In genomic region chr12:121796855-121797751, GRCh38 we compare ENCODE assay signal across 9 cellular contexts. TPM values are rescaled to one million over a fixed set of nuclear protein-coding genes. Genes with fewer than 3 reads are reported as not detected.
A peak's percentile ranks its signal among the peaks of the same experiment; 100 is the strongest.
DNase-seq lines count a peak whose midpoint lies in the region; ATAC-seq and TF ChIP-seq lines count a peak whose summit lies in the region.
"Had no signal": no experiment of that assay in that cellular context is flagged by ENCODE, and none has a peak within 500 bp of the region (broad histone marks: within the 10 kb centered on the region; RNA-seq: fewer than 3 reads in every experiment).

No MANE protein-coding gene starts in this region.

- in situ Hi-C loops in KBM-7 (cut with MboI; ENCODE audit: low pct_unique_long_range_greater_than_20kb, low sequenced_read_pairs) = no loop called here

- WGBS in gastroesophageal sphincter (ENCODE audit: low coverage in 1 of 2), 2 donors = 15 to 23% methylated on average over 5 to 15 of the region's 39 CpGs

- peaks cover 0 to 13% of the 10 kb centered on the region in 2 donors for H3K36me3 ChIP-seq in gastroesophageal sphincter

- peaks cover 6 to 88% (median 54%) of the 10 kb centered on the region in 3 donors for H3K4me1 ChIP-seq in gastroesophageal sphincter

- H3K4me3 Mint-ChIP-seq in activated T-helper 2 cell treated with anti-CD3 and anti-CD28 coated beads, Interferon-gamma antibody, Interleukin-2, Interleukin-4, amounts not matched to agents 10 μg/mL and 5 μg/mL and 100 μg/mL, durations not matched to agents 14 hours and 24 hours and 36 hours (ENCODE audit: low read depth) = peak overlapping the region; percentile 30
- peak overlapping the region; percentile 79 for H3K4me3 Mint-ChIP-seq in nephron progenitor cell

- no peaks in the 10 kb centered on the region for H3K27me3 Mint-ChIP-seq in activated T-helper 2 cell treated with anti-CD3 and anti-CD28 coated beads, Interferon-gamma antibody, Interleukin-2, Interleukin-4, amounts not matched to agents 10 μg/mL and 5 μg/mL and 100 μg/mL, durations not matched to agents 14 hours and 24 hours and 36 hours (ENCODE audit: low read depth)
- peaks cover 5% of the 10 kb centered on the region for H3K27me3 Mint-ChIP-seq in nephron progenitor cell (ENCODE audit: low read depth, poor library complexity)
- H3K27me3 Mint-ChIP-seq: activated B cell treated with CpG ODN at 0.5 μM for 24 hours had no signal

- no peaks in the 10 kb centered on the region for H3K9me3 Mint-ChIP-seq in activated T-helper 2 cell treated with anti-CD3 and anti-CD28 coated beads, Interferon-gamma antibody, Interleukin-2, Interleukin-4, amounts not matched to agents 10 μg/mL and 5 μg/mL and 100 μg/mL, durations not matched to agents 14 hours and 24 hours and 36 hours
- H3K9me3 Mint-ChIP-seq in nephron progenitor cell = no peaks in the 10 kb centered on the region
- H3K9me3 Mint-ChIP-seq: activated B cell treated with CpG ODN at 0.5 μM for 24 hours had no signal

- H3K27ac ChIP-seq in gastroesophageal sphincter = peak overlapping the region; percentile 41 to 100 (median 100)

- no peaks in the 10 kb centered on the region for H3K27me3 ChIP-seq in gastroesophageal sphincter

- TF ChIP-seq POLR2A in gastroesophageal sphincter (IDR thresholded peaks at IDR 0.05) = peak in 1 of 2 donors; percentile 24

- TF ChIP-seq EP300 in gastroesophageal sphincter (IDR thresholded peaks at IDR 0.05) = no peak

- H3K36me3 Mint-ChIP-seq in activated T-helper 2 cell treated with anti-CD3 and anti-CD28 coated beads, Interferon-gamma antibody, Interleukin-2, Interleukin-4, amounts not matched to agents 10 μg/mL and 5 μg/mL and 100 μg/mL, durations not matched to agents 14 hours and 24 hours and 36 hours (ENCODE audit: low read depth) = peaks cover 56% of the 10 kb centered on the region
- H3K36me3 Mint-ChIP-seq in nephron progenitor cell (ENCODE audit: low read depth) = peaks cover 4% of the 10 kb centered on the region

- TF ChIP-seq CTCF in gastroesophageal sphincter (IDR thresholded peaks at IDR 0.05) (peak in 3 of 4 experiments; percentile 50 to 71 (median 58)), nephron progenitor cell (IDR thresholded peaks at IDR 0.05) (no peak)

- ATAC-seq in gastroesophageal sphincter = peak; percentile 52
- ATAC-seq in HG02970 (IDR thresholded peaks at IDR 0.05; ENCODE audit: low FRiP score, unreplicated experiment) = no peak

- peak overlapping the region in 1 of 2 donors; percentile 85 for H3K4me3 ChIP-seq in gastroesophageal sphincter

- intact Hi-C loops in activated T-helper 2 cell treated with anti-CD3 and anti-CD28 coated beads, Interferon-gamma antibody, Interleukin-2, Interleukin-4, amounts not matched to agents 10 μg/mL and 5 μg/mL and 100 μg/mL, durations not matched to agents 14 hours and 24 hours and 36 hours (cut with micrococcal nuclease) = no loop called here

- DNase-seq in DMS53 treated with DMSO at 0.1 percent for 48 hours (lab: John Stamatoyannopoulos, UW; ENCODE audit: unreplicated experiment) = peak; percentile 92
- peak; percentile 88 for DNase-seq in NCI-H146 treated with DMSO at 0.1 percent for 48 hours (lab: John Stamatoyannopoulos, UW; ENCODE audit: unreplicated experiment)
- DNase-seq in activated T-helper 2 cell treated with anti-CD3 and anti-CD28 coated beads, Interferon-gamma antibody, Interleukin-2, Interleukin-4, amounts not matched to agents 10 μg/mL and 5 μg/mL and 100 μg/mL, durations not matched to agents 14 hours and 24 hours and 36 hours (ENCODE audit: low spot score) = no peak
- DNase-seq in nephron progenitor cell = peak; percentile 88
- no peak for DNase-seq in activated effector memory CD4-positive, alpha-beta T cell treated with anti-CD3 and anti-CD28 coated beads, Interleukin-2, amount 50 U/mL, for 16 hours
- DNase-seq in KBM-7 = no peak
- DNase-seq: activated B cell treated with CpG ODN at 0.5 μM for 24 hours had no signal

- peak overlapping the region; percentile 62 for H3K27ac Mint-ChIP-seq in activated T-helper 2 cell treated with anti-CD3 and anti-CD28 coated beads, Interferon-gamma antibody, Interleukin-2, Interleukin-4, amounts not matched to agents 10 μg/mL and 5 μg/mL and 100 μg/mL, durations not matched to agents 14 hours and 24 hours and 36 hours
- peak overlapping the region; percentile 81 for H3K27ac Mint-ChIP-seq in nephron progenitor cell
- H3K27ac Mint-ChIP-seq: activated B cell treated with CpG ODN at 0.5 μM for 24 hours had no signal

- peaks cover 39% of the 10 kb centered on the region for H3K4me1 Mint-ChIP-seq in activated T-helper 2 cell treated with anti-CD3 and anti-CD28 coated beads, Interferon-gamma antibody, Interleukin-2, Interleukin-4, amounts not matched to agents 10 μg/mL and 5 μg/mL and 100 μg/mL, durations not matched to agents 14 hours and 24 hours and 36 hours (ENCODE audit: low read depth)
- H3K4me1 Mint-ChIP-seq in nephron progenitor cell = peaks cover 66% of the 10 kb centered on the region

- no peaks in the 10 kb centered on the region for H3K9me3 ChIP-seq in gastroesophageal sphincter

RNA-seq across cellular contexts. Expression of gene RHOF, which starts 3.6 kb away (rescaled TPM):
- 115 and 119 TPM in 2 replicates for total RNA-seq in activated T-helper 2 cell treated with anti-CD3 and anti-CD28 coated beads, Interferon-gamma antibody, Interleukin-2, Interleukin-4, amounts not matched to agents 10 μg/mL and 5 μg/mL and 100 μg/mL, durations not matched to agents 14 hours and 24 hours and 36 hours
- 10 to 100 TPM in 3 of 4 donors, 1 to 10 TPM in 1; 9.4 to 15.7 (median 12.1) TPM for total RNA-seq in gastroesophageal sphincter

RNA-seq across cellular contexts. Expression of gene SETD1B, which starts 6.7 kb away (rescaled TPM):
- total RNA-seq in activated T-helper 2 cell treated with anti-CD3 and anti-CD28 coated beads, Interferon-gamma antibody, Interleukin-2, Interleukin-4, amounts not matched to agents 10 μg/mL and 5 μg/mL and 100 μg/mL, durations not matched to agents 14 hours and 24 hours and 36 hours = 23.3 and 24.0 TPM in 2 replicates
- 10 to 100 TPM in 3 of 4 donors, 1 to 10 TPM in 1; 9.6 to 25.1 (median 20.3) TPM for total RNA-seq in gastroesophageal sphincter

Comparison
In these comparisons a context has a peak if more than half of its experiments do, and no peak if none do; other contexts are left out.
1. DNase-seq: peak in DMS53 treated with DMSO at 0.1 percent for 48 hours (single experiment), NCI-H146 treated with DMSO at 0.1 percent for 48 hours (single experiment) and nephron progenitor cell (single experiment); none in activated T-helper 2 cell treated with anti-CD3 and anti-CD28 coated beads, Interferon-gamma antibody, Interleukin-2, Interleukin-4, amounts not matched to agents 10 μg/mL and 5 μg/mL and 100 μg/mL, durations not matched to agents 14 hours and 24 hours and 36 hours (single experiment), activated effector memory CD4-positive, alpha-beta T cell treated with anti-CD3 and anti-CD28 coated beads, Interleukin-2, amount 50 U/mL, for 16 hours (single experiment) and KBM-7 (single experiment).